Comparison of ENCODE assay signal across 20 cellular contexts in the genomic region with DNA sequence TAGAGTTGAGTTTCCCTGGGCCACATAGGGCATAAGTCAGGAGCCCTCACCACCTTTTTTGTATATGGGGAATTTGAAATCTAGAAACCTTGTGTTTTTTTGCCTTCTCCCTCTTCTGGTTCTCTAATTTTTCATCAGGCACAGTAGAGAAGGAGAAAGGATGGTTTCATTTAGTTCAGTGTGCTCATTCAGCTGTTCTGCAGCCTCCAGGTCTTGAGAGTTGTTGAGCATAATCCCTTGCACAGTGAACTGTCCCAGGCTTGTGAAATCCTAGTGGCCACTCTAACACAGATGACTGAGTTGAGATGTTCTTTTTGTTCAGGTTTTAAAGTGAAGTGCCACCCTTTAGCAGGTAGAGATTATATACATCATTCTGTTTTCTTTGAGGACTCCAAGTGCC.
A peak's percentile ranks its signal among the peaks of the same experiment; 100 is the strongest.
DNase-seq lines count a peak whose midpoint lies in the region; ATAC-seq, FAIRE-seq and TF ChIP-seq lines count a peak whose summit lies in the region.
"Had no signal": no experiment of that assay in that cellular context is flagged by ENCODE, and none has a peak within 500 bp of the region (broad histone marks: within the 10 kb centered on the region; RNA-seq: fewer than 3 reads in every experiment).

No MANE protein-coding gene starts in this region.

- ATAC-seq in GM21390 (IDR thresholded peaks at IDR 0.05; ENCODE audit: unreplicated experiment) (peak; percentile 32), GM12878 (peak; percentile 61)
- ATAC-seq in naive thymus-derived CD8-positive, alpha-beta T cell, result no peak
- ATAC-seq: body of pancreas, heart left ventricle, left lobe of liver had no signal

- POLR2A ChIA-PET in GM12878 (lab: Charles Lee), result interaction anchor here (1.0 kb wide), 1 partner anchor 21 kb away, joined by 3 read pairs; no protein-coding TSS in a partner anchor
- POLR2A ChIA-PET in naive thymus-derived CD8-positive, alpha-beta T cell (lab: Charles Lee), result no interaction called here

- H3K4me1 Mint-ChIP-seq in naive thymus-derived CD8-positive, alpha-beta T cell, result peaks cover 8 to 30% (median 22%) of the 10 kb centered on the region in 4 donors

- no peak for TF ChIP-seq POLR2A in GM12878 (IDR thresholded peaks at IDR 0.05; ENCODE audit: low read depth, low read length)

- H3K36me3 ChIP-seq in GM12878 (ENCODE audit: control insufficient read depth in 2 of 2, insufficient read depth in 2 of 2, low read length in 1 of 2), result no peaks in the 10 kb centered on the region
- H3K36me3 ChIP-seq: HAP-1, heart left ventricle had no signal

- H3K27me3 Mint-ChIP-seq in naive thymus-derived CD8-positive, alpha-beta T cell, result no peaks in the 10 kb centered on the region
- H3K27me3 Mint-ChIP-seq: activated naive CD8-positive, alpha-beta T cell treated with anti-CD3 and anti-CD28 coated beads, Interleukin-2, amount 10 ng/mL, durations not matched to agents 7 days and 5 days had no signal

- H3K4me1 ChIP-seq in GM12878 (ENCODE audit: control insufficient read depth, insufficient read depth, low read length), result peaks cover 28% of the 10 kb centered on the region
- H3K4me1 ChIP-seq: body of pancreas, heart left ventricle had no signal

- FAIRE-seq in GM12878 (lab: Jason Lieb, UNC), result no peak
- FAIRE-seq: colon had no signal

- no peaks in the 10 kb centered on the region for H4K20me1 ChIP-seq in GM12878 (ENCODE audit: control insufficient read depth, insufficient read depth)

- H3K4me2 ChIP-seq in GM12878 (ENCODE audit: control insufficient read depth, insufficient read depth), result no peak overlapping the region
- H3K4me2 ChIP-seq: KMS-11 had no signal

- CTCF ChIA-PET in GM12878 (lab: Yijun Ruan, JAX), result interaction anchor here (2.2 kb wide), 1 partner anchor 9 kb away, joined by 7 read pairs; no protein-coding TSS in a partner anchor

- no peak for TF ChIP-seq RAD21 in GM12878 (IDR thresholded peaks at IDR 0.05; ENCODE audit: insufficient read depth, low read depth, low read length)

- H2AFZ ChIP-seq in GM12878 (ENCODE audit: control insufficient read depth, low read depth, low read length), result no peak overlapping the region

- H3K9ac ChIP-seq in GM12878 (ENCODE audit: control insufficient read depth, insufficient read depth, low read length), result no peak overlapping the region
- H3K9ac ChIP-seq: KMS-11 had no signal

- no peak overlapping the region for H3K4me3 ChIP-seq in GM12878
- H3K4me3 ChIP-seq: body of pancreas, HAP-1, heart left ventricle had no signal

- TF ChIP-seq CTCF in GM12878 (IDR thresholded peaks at IDR 0.05 in 2 of 3, conservative IDR thresholded peaks at IDR 0.05 in 1 of 3; ENCODE audit: control insufficient read depth in 2 of 3, extremely low read depth in 1 of 3, insufficient read depth in 1 of 3, low read depth in 3 of 3, low read length in 3 of 3), result no peak

- H3K9me3 Mint-ChIP-seq in naive thymus-derived CD8-positive, alpha-beta T cell, result no peaks in the 10 kb centered on the region
- H3K9me3 Mint-ChIP-seq: activated naive CD8-positive, alpha-beta T cell treated with anti-CD3 and anti-CD28 coated beads, Interleukin-2, amount 10 ng/mL, durations not matched to agents 7 days and 5 days; activated T-helper 1 cell treated with anti-CD3 and anti-CD28 coated beads, Interleukin-12 subunit alpha, Interleukin-12 subunit beta, Interleukin-2, Interleukin-4 antibody, amounts not matched to agents 30 ng/mL and 10 ng/mL and 1 ng/mL, durations not matched to agents 14 hours and 24 hours and 36 hours had no signal

- no TSS peak for BruUV-seq in GM12878 (replicated peaks; lab: Mats Ljungman, UMichigan)

- no peaks in the 10 kb centered on the region for H3K9me3 ChIP-seq in GM12878 (replicated peaks; ENCODE audit: control insufficient read depth, insufficient read depth, low read length)
- H3K9me3 ChIP-seq: body of pancreas had no signal

- no peak overlapping the region for H3K27ac ChIP-seq in GM12878 (ENCODE audit: control insufficient read depth, insufficient read depth)
- H3K27ac ChIP-seq: body of pancreas, C4-2B, heart left ventricle, KMS-11 had no signal

- H3K27ac Mint-ChIP-seq in naive thymus-derived CD8-positive, alpha-beta T cell, result peak overlapping the region in 1 of 10 donors; percentile 60
- H3K27ac Mint-ChIP-seq: activated naive CD8-positive, alpha-beta T cell treated with anti-CD3 and anti-CD28 coated beads, Interleukin-2, amount 10 ng/mL, durations not matched to agents 7 days and 5 days; activated T-helper 1 cell treated with anti-CD3 and anti-CD28 coated beads, Interleukin-12 subunit alpha, Interleukin-12 subunit beta, Interleukin-2, Interleukin-4 antibody, amounts not matched to agents 30 ng/mL and 10 ng/mL and 1 ng/mL, durations not matched to agents 14 hours and 24 hours and 36 hours had no signal

- H3K4me3 Mint-ChIP-seq in naive thymus-derived CD8-positive, alpha-beta T cell, result no peak overlapping the region
- H3K4me3 Mint-ChIP-seq: activated naive CD8-positive, alpha-beta T cell treated with anti-CD3 and anti-CD28 coated beads, Interleukin-2, amount 10 ng/mL, durations not matched to agents 7 days and 5 days; activated T-helper 1 cell treated with anti-CD3 and anti-CD28 coated beads, Interleukin-12 subunit alpha, Interleukin-12 subunit beta, Interleukin-2, Interleukin-4 antibody, amounts not matched to agents 30 ng/mL and 10 ng/mL and 1 ng/mL, durations not matched to agents 14 hours and 24 hours and 36 hours had no signal

- TF ChIP-seq EP300 in GM12878 (IDR thresholded peaks at IDR 0.05; ENCODE audit: borderline replicate concordance in 1 of 2, control insufficient read depth in 1 of 2, low read depth in 2 of 2, low read length in 2 of 2), result no peak

- SMC1A ChIA-PET in GM12878 (lab: Charles Lee; ENCODE audit: uncharacterized antibody, unreplicated experiment), result interaction anchor here (0.8 to 3.1 kb wide), 11 partner anchors 9 to 153 kb away, joined by 3 to 18 read pairs (median 3); no protein-coding TSS in a partner anchor

- H3K27me3 ChIP-seq in GM12878 (replicated peaks in 1 of 2; ENCODE audit: control insufficient read depth in 2 of 2, insufficient read depth in 2 of 2, low read length in 1 of 2), result no peaks in the 10 kb centered on the region
- H3K27me3 ChIP-seq: body of pancreas, heart left ventricle had no signal

- peaks cover 0 to 19% (median 8%) of the 10 kb centered on the region in 3 donors for H3K36me3 Mint-ChIP-seq in naive thymus-derived CD8-positive, alpha-beta T cell

- intact Hi-C loops in GM12878 (cut with micrococcal nuclease; ENCODE audit: unreplicated experiment), result no loop called here

- DNase-seq in DMS79 treated with DMSO at 0.1 percent for 48 hours (lab: John Stamatoyannopoulos, UW) (peak; percentile 99), NCI-H187 treated with DMSO at 0.1 percent for 48 hours (lab: John Stamatoyannopoulos, UW) (peak; percentile 96), GM12878 (ENCODE audit: low read depth, low spot score) (no peak), OCI-M2 (lab: John Stamatoyannopoulos, UW; ENCODE audit: unreplicated experiment) (no peak), T-helper 2 cell (no peak), NCI-H446 (lab: John Stamatoyannopoulos, UW) (no peak)
- no peak for DNase-seq in naive thymus-derived CD8-positive, alpha-beta T cell
- DNase-seq: activated CD4-positive, alpha-beta T cell treated with anti-CD3 and anti-CD28 coated beads for 4 hours; activated naive CD8-positive, alpha-beta T cell treated with anti-CD3 and anti-CD28 coated beads, Interleukin-2, amount 10 ng/mL, durations not matched to agents 7 days and 5 days; body of pancreas; DMS 273 treated with DMSO at 0.1 percent for 48 hours; heart left ventricle; NCI-H1048 had no signal

- no peaks in the 10 kb centered on the region for H3K79me2 ChIP-seq in GM12878 (ENCODE audit: control insufficient read depth, insufficient read depth, low read length)

- RAD21 ChIA-PET in GM12878 (lab: Charles Lee; ENCODE audit: unreplicated experiment), result interaction anchor here (0.8 to 3.1 kb wide), 7 partner anchors 10 to 305 kb away, joined by 3 to 13 read pairs (median 3); no protein-coding TSS in a partner anchor

- in situ Hi-C loops in GM12878 (cut with MboI), result no loop called here

TF ChIP-seq in GM12878, 131 proteins besides CTCF, POLR2A, EP300 and RAD21 (continues in another document):
- no peak for TF ChIP-seq TBL1XR1 (IDR thresholded peaks at IDR 0.05; ENCODE audit: low read depth, low read length)
- TF ChIP-seq RCOR1 (conservative IDR thresholded peaks at IDR 0.05; ENCODE audit: low read depth, low read length), result no peak
- no peak for TF ChIP-seq BMI1 (IDR thresholded peaks at IDR 0.05; ENCODE audit: borderline replicate concordance)
- no peak for TF ChIP-seq MYB (IDR thresholded peaks at IDR 0.05; ENCODE audit: borderline replicate concordance, low read depth, low read length)
- TF ChIP-seq, protein P1, sequence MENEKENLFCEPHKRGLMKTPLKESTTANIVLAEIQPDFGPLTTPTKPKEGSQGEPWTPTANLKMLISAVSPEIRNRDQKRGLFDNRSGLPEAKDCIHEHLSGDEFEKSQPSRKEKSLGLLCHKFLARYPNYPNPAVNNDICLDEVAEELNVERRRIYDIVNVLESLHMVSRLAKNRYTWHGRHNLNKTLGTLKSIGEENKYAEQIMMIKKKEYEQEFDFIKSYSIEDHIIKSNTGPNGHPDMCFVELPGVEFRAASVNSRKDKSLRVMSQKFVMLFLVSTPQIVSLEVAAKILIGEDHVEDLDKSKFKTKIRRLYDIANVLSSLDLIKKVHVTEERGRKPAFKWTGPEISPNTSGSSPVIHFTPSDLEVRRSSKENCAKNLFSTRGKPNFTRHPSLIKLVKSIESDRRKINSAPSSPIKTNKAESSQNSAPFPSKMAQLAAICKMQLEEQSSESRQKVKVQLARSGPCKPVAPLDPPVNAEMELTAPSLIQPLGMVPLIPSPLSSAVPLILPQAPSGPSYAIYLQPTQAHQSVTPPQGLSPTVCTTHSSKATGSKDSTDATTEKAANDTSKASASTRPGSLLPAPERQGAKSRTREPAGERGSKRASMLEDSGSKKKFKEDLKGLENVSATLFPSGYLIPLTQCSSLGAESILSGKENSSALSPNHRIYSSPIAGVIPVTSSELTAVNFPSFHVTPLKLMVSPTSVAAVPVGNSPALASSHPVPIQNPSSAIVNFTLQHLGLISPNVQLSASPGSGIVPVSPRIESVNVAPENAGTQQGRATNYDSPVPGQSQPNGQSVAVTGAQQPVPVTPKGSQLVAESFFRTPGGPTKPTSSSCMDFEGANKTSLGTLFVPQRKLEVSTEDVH (IDR thresholded peaks at IDR 0.05; ENCODE audit: low read depth, partially characterized antibody), result no peak
- no peak for TF ChIP-seq SMAD5 (IDR thresholded peaks at IDR 0.05; ENCODE audit: low read depth)

Comparison
In these comparisons a context has a peak if more than half of its experiments do, and no peak if none do; other contexts are left out.
1. DNase-seq: peak in DMS79 treated with DMSO at 0.1 percent for 48 hours (single experiment) and NCI-H187 treated with DMSO at 0.1 percent for 48 hours (single experiment); none in GM12878 (single experiment), OCI-M2 (single experiment), T-helper 2 cell (0 of 5), naive thymus-derived CD8-positive, alpha-beta T cell (0 of 10) and NCI-H446 (0 of 2).
2. ATAC-seq: peak in GM21390 (single experiment) and GM12878 (single experiment); none in naive thymus-derived CD8-positive, alpha-beta T cell (0 of 2).